ENCODE assay signal across 11 cellular contexts in genomic region chr16:1997591-1998359, GRCh38. TPM values are rescaled to one million over a fixed set of nuclear protein-coding genes. Genes with fewer than 3 reads are reported as not detected.
DNase-seq lines count a peak whose midpoint lies in the region; TF ChIP-seq lines count a peak whose summit lies in the region.
"Had no signal": no experiment of that assay in that cellular context is flagged by ENCODE, and none has a peak within 500 bp of the region (broad histone marks: within the 10 kb centered on the region; RNA-seq: fewer than 3 reads in every experiment).

No MANE protein-coding gene starts in this region.

- no peaks in the 10 kb centered on the region for H3K27me3 ChIP-seq in PC-9 (ENCODE audit: insufficient read depth, low read depth)

- CTCF ChIA-PET in PC-9 (lab: Charles Lee) = no interaction called here

- H3K9me2 ChIP-seq in PC-9 (ENCODE audit: insufficient read depth) = no peaks in the 10 kb centered on the region

- no peak overlapping the region for H3K27ac ChIP-seq in PC-9
- H3K27ac ChIP-seq: BLaER1 treated with 17β-estradiol and CSF1 and Interleukin-3, amounts not matched to agents 10 nM and 100 nM had no signal

- no peak overlapping the region for H3K4me3 ChIP-seq in PC-9
- H3K4me3 ChIP-seq: BLaER1 treated with 17β-estradiol and CSF1 and Interleukin-3, amounts not matched to agents 10 nM and 100 nM had no signal

- H3K4me1 ChIP-seq in PC-9 (replicated peaks; ENCODE audit: insufficient read depth) = peaks cover 20% of the 10 kb centered on the region

- BruUV-seq in PC-9 (replicated peaks; lab: Mats Ljungman, UMichigan) = TSS peak; percentile 18

- H3K36me3 ChIP-seq in PC-9 (ENCODE audit: low read depth) = no peaks in the 10 kb centered on the region

- TF ChIP-seq CTCF in PC-9 (conservative IDR thresholded peaks at IDR 0.05) = no peak

- no peaks in the 10 kb centered on the region for H3K9me3 ChIP-seq in PC-9 (ENCODE audit: insufficient read depth, low read depth)

- H3K79me2 ChIP-seq in PC-9 (ENCODE audit: low read depth) = no peaks in the 10 kb centered on the region

- H2AFZ ChIP-seq in PC-9 = no peak overlapping the region

- peak; percentile 73 for DNase-seq in AG08396 (ENCODE audit: low spot score)
- no peak for DNase-seq in PC-9
- peak; percentile 80 for DNase-seq in fibroblast of peridontal ligament (ENCODE audit: extremely low read depth)
- no peak for DNase-seq in NCI-H1436 treated with DMSO at 0.1 percent for 48 hours (lab: John Stamatoyannopoulos, UW)
- DNase-seq in Ammon's horn (ENCODE audit: low spot score) = no peak
- no peak for DNase-seq in NAMALWA (ENCODE audit: low spot score)
- DNase-seq: H9, NCI-H2107 had no signal

- POLR2A ChIA-PET in PC-9 (lab: Charles Lee; ENCODE audit: unreplicated experiment) = interaction anchor here (0.6 kb wide), 1 partner anchor 218 kb away, joined by 4 read pairs; no protein-coding TSS in a partner anchor

- H3K4me2 ChIP-seq in PC-9 = no peak overlapping the region
- H3K4me2 ChIP-seq: BLaER1 treated with 17β-estradiol and CSF1 and Interleukin-3, amounts not matched to agents 10 nM and 100 nM had no signal

- H3F3A ChIP-seq in PC-9 (ENCODE audit: insufficient read depth, low read depth) = peaks cover 37% of the 10 kb centered on the region

- intact Hi-C loops in PC-9 (cut with micrococcal nuclease; ENCODE audit: unreplicated experiment) = no loop called here

- peaks cover 3% of the 10 kb centered on the region; the same call in 1 of the 2 replicates for H4K20me1 ChIP-seq in PC-9 (ENCODE audit: insufficient read depth)

RNA-seq across cellular contexts. Expression of gene SYNGR3, which starts 8.0 kb away (rescaled TPM):
- total RNA-seq in PC-9 (2021) = 4.3 and 4.5 TPM in 2 replicates

RNA-seq across cellular contexts. Expression of gene ZNF598, which starts 11.8 kb away (rescaled TPM):
- 68.4 and 72.5 TPM in 2 replicates for total RNA-seq in PC-9 (2021)

RNA-seq across cellular contexts. Expression of gene GFER, which starts 13.8 kb away (rescaled TPM):
- total RNA-seq in PC-9 (2021) = 59.7 and 63.8 TPM in 2 replicates

RNA-seq across cellular contexts. Expression of gene NOXO1, which starts 16.5 kb away (rescaled TPM):
- total RNA-seq in PC-9 (2021) = 11.1 and 12.7 TPM in 2 replicates
- total RNA-seq: cardiac septum had no signal

RNA-seq across cellular contexts. Expression of gene NPW, which starts 21.8 kb away (rescaled TPM):
- total RNA-seq in PC-9 (2021) = 4.0 and 8.1 TPM in 2 replicates
- total RNA-seq: cardiac septum, osteoblast had no signal

Comparison
In these comparisons a context has a peak if more than half of its experiments do, and no peak if none do; other contexts are left out.
1. DNase-seq: peak in AG08396 (single experiment) and fibroblast of peridontal ligament (single experiment); none in PC-9 (0 of 2), NCI-H1436 treated with DMSO at 0.1 percent for 48 hours (single experiment), Ammon's horn (single experiment) and NAMALWA (single experiment).